1 cellular context compared by ENCODE assay signal in the genomic region with DNA sequence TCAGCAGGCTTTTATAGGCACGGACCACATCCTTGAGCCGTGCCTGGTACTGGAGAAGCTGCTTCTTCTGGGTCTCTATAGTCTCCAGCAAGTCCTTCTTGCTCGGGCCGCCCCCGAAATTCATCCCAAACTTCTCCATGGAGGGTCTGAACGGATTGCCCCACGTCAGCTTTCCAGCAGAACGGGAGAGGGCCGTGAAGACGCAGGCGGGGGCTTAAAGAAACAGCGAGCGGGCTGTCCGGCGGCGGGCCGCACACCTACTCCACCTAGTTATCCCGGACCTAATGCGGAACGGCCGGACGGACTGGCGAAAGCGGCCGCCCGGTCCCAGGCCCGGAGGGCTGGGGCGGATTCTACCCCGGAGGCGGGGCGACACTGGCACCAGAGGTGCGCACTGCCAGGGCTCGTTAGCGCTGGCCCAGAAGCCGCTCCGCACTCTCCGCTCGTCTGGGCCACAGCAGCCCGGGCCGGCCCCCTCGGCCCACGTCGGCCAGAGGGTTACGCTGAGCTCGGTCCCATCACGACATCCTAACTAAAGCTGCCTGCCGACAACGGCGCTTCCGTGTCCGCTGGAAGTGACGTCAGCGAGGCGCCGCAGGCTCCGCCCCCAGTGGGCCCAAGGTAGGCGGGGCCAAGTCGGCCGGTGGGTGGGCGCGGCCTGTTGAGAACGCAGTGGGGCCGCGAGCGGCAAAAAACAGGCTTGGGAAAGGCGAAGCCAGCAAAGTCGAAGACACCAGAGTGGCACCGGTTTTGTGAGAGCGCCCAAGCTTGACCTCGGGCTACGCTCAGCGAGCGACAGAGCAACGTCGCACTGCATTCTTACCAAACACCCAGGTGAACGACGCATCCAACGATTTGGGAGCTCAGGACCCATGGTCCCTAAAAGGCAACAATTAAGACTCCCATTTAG.
A peak's percentile ranks its signal among the peaks of the same experiment; 100 is the strongest.
TF ChIP-seq lines count a peak whose summit lies in the region.

A gene with protein sequence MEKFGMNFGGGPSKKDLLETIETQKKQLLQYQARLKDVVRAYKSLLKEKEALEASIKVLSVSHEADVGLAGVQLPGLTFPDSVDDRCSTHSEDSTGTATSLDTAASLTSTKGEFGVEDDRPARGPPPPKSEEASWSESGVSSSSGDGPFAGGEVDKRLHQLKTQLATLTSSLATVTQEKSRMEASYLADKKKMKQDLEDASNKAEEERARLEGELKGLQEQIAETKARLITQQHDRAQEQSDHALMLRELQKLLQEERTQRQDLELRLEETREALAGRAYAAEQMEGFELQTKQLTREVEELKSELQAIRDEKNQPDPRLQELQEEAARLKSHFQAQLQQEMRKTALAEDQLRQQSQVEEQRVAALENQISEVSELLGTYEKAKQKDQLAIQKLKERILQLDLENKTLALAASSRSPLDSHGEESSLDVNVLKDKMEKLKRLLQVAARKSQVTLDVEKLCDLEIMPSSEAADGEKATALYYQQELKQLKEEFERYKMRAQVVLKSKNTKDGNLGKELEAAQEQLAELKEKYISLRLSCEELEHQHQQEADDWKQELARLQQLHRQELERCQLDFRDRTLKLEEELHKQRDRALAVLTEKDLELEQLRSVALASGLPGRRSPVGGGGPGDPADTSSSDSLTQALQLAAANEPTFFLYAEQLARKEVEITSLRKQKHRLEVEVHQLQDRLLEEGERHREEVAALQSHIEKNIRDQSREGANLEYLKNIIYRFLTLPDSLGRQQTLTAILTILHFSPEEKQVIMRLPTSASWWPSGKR (minus strand): TSS at position 553 of the 910 bp plus-strand sequence. CDS start 414 bp downstream, at position 139.

TF ChIP-seq in liver, 16 proteins besides CTCF, POLR2A, EP300 and RAD21 (continued from another document):
- TF ChIP-seq, protein P1, sequence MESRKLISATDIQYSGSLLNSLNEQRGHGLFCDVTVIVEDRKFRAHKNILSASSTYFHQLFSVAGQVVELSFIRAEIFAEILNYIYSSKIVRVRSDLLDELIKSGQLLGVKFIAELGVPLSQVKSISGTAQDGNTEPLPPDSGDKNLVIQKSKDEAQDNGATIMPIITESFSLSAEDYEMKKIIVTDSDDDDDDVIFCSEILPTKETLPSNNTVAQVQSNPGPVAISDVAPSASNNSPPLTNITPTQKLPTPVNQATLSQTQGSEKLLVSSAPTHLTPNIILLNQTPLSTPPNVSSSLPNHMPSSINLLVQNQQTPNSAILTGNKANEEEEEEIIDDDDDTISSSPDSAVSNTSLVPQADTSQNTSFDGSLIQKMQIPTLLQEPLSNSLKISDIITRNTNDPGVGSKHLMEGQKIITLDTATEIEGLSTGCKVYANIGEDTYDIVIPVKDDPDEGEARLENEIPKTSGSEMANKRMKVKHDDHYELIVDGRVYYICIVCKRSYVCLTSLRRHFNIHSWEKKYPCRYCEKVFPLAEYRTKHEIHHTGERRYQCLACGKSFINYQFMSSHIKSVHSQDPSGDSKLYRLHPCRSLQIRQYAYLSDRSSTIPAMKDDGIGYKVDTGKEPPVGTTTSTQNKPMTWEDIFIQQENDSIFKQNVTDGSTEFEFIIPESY (IDR thresholded peaks at IDR 0.05): no peak
- TF ChIP-seq HNF4A (conservative IDR thresholded peaks at IDR 0.05) (no peak), JUND (IDR thresholded peaks at IDR 0.05) (peak in 1 of 2 donors; percentile 58)
